In the genomic region with DNA sequence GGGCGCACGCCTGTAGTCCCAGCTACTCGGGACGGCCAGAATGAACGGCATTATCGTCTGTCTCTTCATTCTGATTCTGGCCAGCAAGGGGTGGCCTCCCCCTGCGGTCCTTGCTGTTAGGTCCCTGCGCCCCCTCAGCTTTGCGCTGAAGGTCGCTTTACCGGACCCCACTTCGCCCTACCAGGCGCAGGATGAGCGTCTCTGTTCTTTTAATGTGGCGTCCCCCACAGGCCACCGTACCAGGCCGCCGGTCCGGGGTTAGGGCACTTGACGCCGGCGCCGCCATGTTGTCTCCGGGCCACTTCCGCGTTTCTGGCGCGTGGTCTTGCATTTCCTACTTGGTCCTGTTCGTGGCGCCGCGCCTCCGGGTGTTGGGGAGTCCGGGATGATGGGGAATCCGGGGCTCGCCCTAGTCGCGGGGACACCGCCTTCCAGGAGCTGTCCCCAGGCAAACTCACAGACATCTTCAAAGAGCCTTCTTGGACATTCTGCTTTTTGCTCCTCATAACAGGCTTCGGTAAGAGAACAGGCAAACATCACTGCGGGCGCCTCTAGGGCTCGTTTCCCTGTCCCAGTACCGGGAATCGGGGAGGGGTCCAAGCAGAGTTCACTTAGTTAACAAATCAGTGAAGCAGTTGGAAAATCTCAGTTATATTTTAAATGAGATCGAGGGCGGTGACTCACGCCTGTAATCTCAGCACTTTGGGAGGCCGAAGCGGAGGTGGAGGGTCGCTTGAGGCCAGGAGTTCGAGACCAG, we compare ENCODE assay signal across 8 cellular contexts. TPM values are rescaled to one million over a fixed set of nuclear protein-coding genes. Genes with fewer than 3 reads are reported as not detected.
DNase-seq lines count a peak whose midpoint lies in the region; ATAC-seq, FAIRE-seq and TF ChIP-seq lines count a peak whose summit lies in the region.

No MANE protein-coding gene starts in this region.

- H3K4me3 ChIP-seq in HepG2 (replicated peaks in 1 of 3; ENCODE audit: insufficient read depth in 1 of 3, low read depth in 2 of 3, low read length in 3 of 3) = peak overlapping the region; percentile 60 to 76 (median 69); a peak in 5 of 6 replicates

- in situ Hi-C loops in HepG2 (cut with HindIII; ENCODE audit: extremely low pct_ligation_motif_present, low pct_unique_long_range_greater_than_20kb) = no loop called here

- FAIRE-seq in HepG2 (lab: Jason Lieb, UNC) = no peak

- no peaks in the 10 kb centered on the region for H3K79me2 ChIP-seq in HepG2 (ENCODE audit: insufficient read depth, low read length)

- intact Hi-C loops in HepG2 (cut with micrococcal nuclease; ENCODE audit: unreplicated experiment) = loop anchor here (5.0 kb wide), 1 partner anchor 82 kb away; no protein-coding TSS in a partner anchor

- peak; percentile 94 for TF ChIP-seq CTCF in HepG2 (CRISPR knock-in tag; IDR thresholded peaks at IDR 0.05)

- 20% methylated on average over 35 of the region's 52 CpGs for WGBS in HepG2 (ENCODE audit: low lambda C conversion rate)

- POLR2A ChIA-PET in HepG2 (lab: Yijun Ruan, JAX) = interaction anchor here (1.0 to 3.5 kb wide), 2 partner anchors 9 to 20 kb away, joined by 3 to 22 read pairs; a partner anchor contains a TSS

- H3K9me3 ChIP-seq in HepG2 (ENCODE audit: low read length) = no peaks in the 10 kb centered on the region

- ATAC-seq in GM19395 (IDR thresholded peaks at IDR 0.05; ENCODE audit: unreplicated experiment) = peak; percentile 91
- ATAC-seq in HG03558 (IDR thresholded peaks at IDR 0.05; ENCODE audit: extremely low read depth, unreplicated experiment) = peak; percentile 57
- peak; percentile 96 for ATAC-seq in HepG2

- TF ChIP-seq RAD21 in HepG2 (CRISPR knock-in tag; IDR thresholded peaks at IDR 0.05) = peak; percentile 82

- H3K9ac ChIP-seq in HepG2 (ENCODE audit: insufficient read depth, low read depth, low read length) = peak overlapping the region; percentile 64

- H3K27me3 ChIP-seq in HepG2 (ENCODE audit: control insufficient read depth in 1 of 2, insufficient read depth in 2 of 2, low read length in 2 of 2) = no peaks in the 10 kb centered on the region

- peak overlapping the region; percentile 75 for H2AFZ ChIP-seq in HepG2 (ENCODE audit: low read length)

- H4K20me1 ChIP-seq in HepG2 (ENCODE audit: insufficient read depth, low read length) = no peaks in the 10 kb centered on the region

- TF ChIP-seq POLR2A in HepG2 (IDR thresholded peaks at IDR 0.05; ENCODE audit: insufficient read depth in 1 of 2, low read depth in 2 of 2, low read length in 2 of 2) = peak in 1 of 2 experiments; percentile 34; a peak in 1 of 4 replicates

- TF ChIP-seq EP300 in HepG2 (IDR thresholded peaks at IDR 0.05; ENCODE audit: low read depth in 2 of 2, low read length in 2 of 2) = no peak
- TF ChIP-seq EP300 in HepG2 (CRISPR knock-in tag; IDR thresholded peaks at IDR 0.05; ENCODE audit: borderline replicate concordance) = no peak

- CTCF ChIA-PET in HepG2 (lab: Yijun Ruan, JAX; ENCODE audit: low intra/inter-chr PET ratio, low total read pairs) = interaction anchor here (0.7 to 1.9 kb wide), 2 partner anchors 229 to 252 kb away, joined by 4 to 5 read pairs; no protein-coding TSS in a partner anchor

- peak overlapping the region; percentile 67 for H3K4me2 ChIP-seq in HepG2 (ENCODE audit: low read depth, low read length)

- peak overlapping the region; percentile 37 for H3K27ac ChIP-seq in HepG2 (ENCODE audit: extremely low read length, insufficient read depth, low read length)

- DNase-seq in CD1c-positive myeloid dendritic cell (ENCODE audit: extremely low spot score) = peak; percentile 95
- peak; percentile 100 for DNase-seq in NCI-H69 (lab: John Stamatoyannopoulos, UW)
- DNase-seq in activated CD4-positive, alpha-beta T cell treated with anti-CD3 and anti-CD28 coated beads, Interleukin-2, amount 50 U/mL, for 24 hours (ENCODE audit: low read depth in 1 of 2, low spot score in 1 of 2) = peak; percentile 94
- DNase-seq in dermis blood vessel endothelial cell = peak; percentile 98
- DNase-seq in HepG2 (ENCODE audit: low spot score) = peak; percentile 85
- DNase-seq in stimulated activated CD4-positive, alpha-beta T cell treated with anti-CD3 and anti-CD28 coated beads, Interleukin-2, amount 100 ng/mL, for 48 hours = peak; percentile 92

- no peaks in the 10 kb centered on the region for H3K36me3 ChIP-seq in HepG2 (replicated peaks in 1 of 2; ENCODE audit: control insufficient read depth in 1 of 2, insufficient read depth in 2 of 2, low read length in 2 of 2)

- TSS peak; percentile 84 for BruUV-seq in HepG2 (replicated peaks; lab: Mats Ljungman, UMichigan)

- H3K4me1 ChIP-seq in HepG2 (ENCODE audit: insufficient read depth, low read length) = peaks cover 38% of the 10 kb centered on the region

TF ChIP-seq in HepG2, 621 proteins besides CTCF, POLR2A, EP300 and RAD21 (continues in another document):
- TF ChIP-seq, protein P1, sequence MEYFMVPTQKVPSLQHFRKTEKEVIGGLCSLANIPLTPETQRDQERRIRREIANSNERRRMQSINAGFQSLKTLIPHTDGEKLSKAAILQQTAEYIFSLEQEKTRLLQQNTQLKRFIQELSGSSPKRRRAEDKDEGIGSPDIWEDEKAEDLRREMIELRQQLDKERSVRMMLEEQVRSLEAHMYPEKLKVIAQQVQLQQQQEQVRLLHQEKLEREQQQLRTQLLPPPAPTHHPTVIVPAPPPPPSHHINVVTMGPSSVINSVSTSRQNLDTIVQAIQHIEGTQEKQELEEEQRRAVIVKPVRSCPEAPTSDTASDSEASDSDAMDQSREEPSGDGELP (IDR thresholded peaks at IDR 0.05; ENCODE audit: borderline replicate concordance, low read depth) = peak; percentile 92; the same call in 1 of the 2 replicates
- TF ChIP-seq SALL1 (CRISPR knock-in tag; IDR thresholded peaks at IDR 0.05) (peak; percentile 87), ARHGAP35 (CRISPR knock-in tag; IDR thresholded peaks at IDR 0.05; ENCODE audit: borderline replicate concordance) (no peak), ZFP90 (CRISPR knock-in tag; IDR thresholded peaks at IDR 0.05; ENCODE audit: borderline replicate concordance) (peak; percentile 84; the same call in 1 of the 2 replicates), SCMH1 (CRISPR knock-in tag; IDR thresholded peaks at IDR 0.05; ENCODE audit: borderline replicate concordance) (no peak), POLR2AphosphoS5 (IDR thresholded peaks at IDR 0.05; ENCODE audit: low read depth, low read length) (peak; percentile 41; the same call in 1 of the 2 replicates)

RNA-seq across cellular contexts. Expression of a gene that starts 8.5 kb away (rescaled TPM):
- total RNA-seq in dermis blood vessel endothelial cell = 145 and 192 TPM in 2 replicates
- total RNA-seq in HepG2 (2016; rRNA removed; fragmentation: Illumina TruSeq; extraction: Trizol) = 200 and 292 TPM in 2 replicates
- total RNA-seq in HepG2 (2016; cell fraction: cytosol; rRNA removed; fragmentation: Illumina TruSeq; extraction: Trizol; ENCODE audit: low read depth) = 18.6 and 19.7 TPM in 2 replicates
- total RNA-seq in HepG2 (2016; cell fraction: insoluble cytoplasmic fraction; rRNA removed; fragmentation: Illumina TruSeq; extraction: Trizol) = 204 and 283 TPM in 2 replicates
- 24.0 and 28.8 TPM in 2 replicates for total RNA-seq in HepG2 (2016; cell fraction: membrane; rRNA removed; fragmentation: Illumina TruSeq; extraction: Trizol)
- total RNA-seq in HepG2 (2016; cell fraction: nucleus; rRNA removed; fragmentation: Illumina TruSeq; extraction: Trizol) = 132 and 136 TPM in 2 replicates
- polyA plus RNA-seq in HepG2 (2011; rRNA removed) = 130 and 144 TPM in 2 replicates
- 67.4 and 109 TPM in 2 replicates for polyA plus RNA-seq in HepG2 (2011; cell fraction: cytosol; rRNA removed)
- polyA plus RNA-seq in HepG2 (2011; cell fraction: nucleus; rRNA removed) = 162 and 209 TPM in 2 replicates
- polyA plus RNA-seq in HepG2 (2012) = 127 and 139 TPM in 2 replicates
- 4.7 and 5.7 TPM in 2 replicates for polyA plus RNA-seq in HepG2 (2016; cell fraction: cytosol; fragmentation: Illumina TruSeq; extraction: Trizol; ENCODE audit: low read depth)
- 225 and 239 TPM in 2 replicates for polyA plus RNA-seq in HepG2 (2016; cell fraction: insoluble cytoplasmic fraction; fragmentation: Illumina TruSeq; extraction: Trizol; ENCODE audit: low read depth)
- 14.0 and 17.6 TPM in 2 replicates for polyA plus RNA-seq in HepG2 (2016; cell fraction: membrane; fragmentation: Illumina TruSeq; extraction: Trizol; ENCODE audit: low read depth)
- 191 and 197 TPM in 2 replicates for polyA plus RNA-seq in HepG2 (2016; cell fraction: nucleus; fragmentation: Illumina TruSeq; extraction: Trizol; ENCODE audit: insufficient read depth, low read depth)
- polyA minus RNA-seq in HepG2 (2011; rRNA and poly(A)+ RNA removed; ENCODE audit: low replicate concordance) = 110 and 175 TPM in 2 replicates
- 104 and 117 TPM in 2 replicates for polyA minus RNA-seq in HepG2 (2011; cell fraction: cytosol; rRNA and poly(A)+ RNA removed)
- 174 and 191 TPM in 2 replicates for polyA minus RNA-seq in HepG2 (2011; cell fraction: nucleus; rRNA and poly(A)+ RNA removed)

RNA-seq across cellular contexts. Expression of a gene that starts 43.7 kb away (rescaled TPM):
- 23.8 and 58.0 TPM in 2 replicates for total RNA-seq in dermis blood vessel endothelial cell
- 21.9 and 29.1 TPM in 2 replicates for total RNA-seq in HepG2 (2016; rRNA removed; fragmentation: Illumina TruSeq; extraction: Trizol)
- 2.8 and 3.2 TPM in 2 replicates for total RNA-seq in HepG2 (2016; cell fraction: cytosol; rRNA removed; fragmentation: Illumina TruSeq; extraction: Trizol; ENCODE audit: low read depth)
- 23.3 and 28.6 TPM in 2 replicates for total RNA-seq in HepG2 (2016; cell fraction: insoluble cytoplasmic fraction; rRNA removed; fragmentation: Illumina TruSeq; extraction: Trizol)
- 9.2 and 9.7 TPM in 2 replicates for total RNA-seq in HepG2 (2016; cell fraction: membrane; rRNA removed; fragmentation: Illumina TruSeq; extraction: Trizol)
- total RNA-seq in HepG2 (2016; cell fraction: nucleus; rRNA removed; fragmentation: Illumina TruSeq; extraction: Trizol) = 10.9 and 11.0 TPM in 2 replicates
- polyA plus RNA-seq in HepG2 (2011; rRNA removed) = 14.7 and 16.4 TPM in 2 replicates
- polyA plus RNA-seq in HepG2 (2011; cell fraction: cytosol; rRNA removed) = 14.1 and 16.3 TPM in 2 replicates
- 5.4 and 9.2 TPM in 2 replicates for polyA plus RNA-seq in HepG2 (2011; cell fraction: nucleus; rRNA removed)
- polyA plus RNA-seq in HepG2 (2012) = 10.4 and 11.0 TPM in 2 replicates
- 2.7 and 3.8 TPM in 2 replicates for polyA plus RNA-seq in HepG2 (2016; cell fraction: cytosol; fragmentation: Illumina TruSeq; extraction: Trizol; ENCODE audit: low read depth)
- 26.1 and 27.9 TPM in 2 replicates for polyA plus RNA-seq in HepG2 (2016; cell fraction: insoluble cytoplasmic fraction; fragmentation: Illumina TruSeq; extraction: Trizol; ENCODE audit: low read depth)
- 7.3 and 7.4 TPM in 2 replicates for polyA plus RNA-seq in HepG2 (2016; cell fraction: membrane; fragmentation: Illumina TruSeq; extraction: Trizol; ENCODE audit: low read depth)
- 16.2 and 16.7 TPM in 2 replicates for polyA plus RNA-seq in HepG2 (2016; cell fraction: nucleus; fragmentation: Illumina TruSeq; extraction: Trizol; ENCODE audit: insufficient read depth, low read depth)
- polyA minus RNA-seq in HepG2 (2011; rRNA and poly(A)+ RNA removed; ENCODE audit: low replicate concordance) = 15.9 and 39.3 TPM in 2 replicates
- 12.3 and 14.0 TPM in 2 replicates for polyA minus RNA-seq in HepG2 (2011; cell fraction: cytosol; rRNA and poly(A)+ RNA removed)
- polyA minus RNA-seq in HepG2 (2011; cell fraction: nucleus; rRNA and poly(A)+ RNA removed) = 8.2 and 9.6 TPM in 2 replicates

Comparison
In these comparisons a context has a peak if more than half of its experiments do, and no peak if none do; other contexts are left out.
1. Peak in every context shown above with its lines: DNase-seq, ATAC-seq, H3K4me3 ChIP-seq and H3K27ac ChIP-seq.